21 cellular contexts compared by ENCODE assay signal in the genomic region with DNA sequence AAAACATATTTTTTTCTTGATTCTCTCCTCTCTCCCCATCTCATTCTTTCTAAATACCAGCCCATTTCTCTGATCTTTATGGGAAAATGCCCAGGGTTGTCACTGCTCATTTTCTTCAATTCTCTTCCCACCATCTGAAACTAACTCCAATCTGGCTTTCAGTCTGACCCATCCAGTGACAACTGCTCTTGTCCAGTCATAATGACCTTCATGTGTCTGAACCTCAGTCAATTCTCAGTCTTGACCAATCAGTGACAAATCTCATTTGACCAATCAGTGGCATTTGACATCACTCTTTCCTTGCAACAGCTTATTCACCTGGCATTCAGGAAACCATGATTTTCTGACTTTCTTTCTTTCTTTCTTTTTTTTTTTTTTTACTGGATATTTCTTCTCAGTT. TPM values are rescaled to one million over a fixed set of nuclear protein-coding genes. Genes with fewer than 3 reads are reported as not detected.
DNase-seq lines count a peak whose midpoint lies in the region; ATAC-seq and TF ChIP-seq lines count a peak whose summit lies in the region.
"Had no signal": no experiment of that assay in that cellular context is flagged by ENCODE, and none has a peak within 500 bp of the region (broad histone marks: within the 10 kb centered on the region; RNA-seq: fewer than 3 reads in every experiment).

No MANE protein-coding gene starts in this region.

- no peak overlapping the region for H2BK5ac ChIP-seq in mesenchymal stem cell (ENCODE audit: low read depth, low read length, poor library complexity, severe bottlenecking)

- H3K4me3 ChIP-seq in mesenchymal stem cell (ENCODE audit: insufficient read depth in 1 of 2, low read depth in 1 of 2, low read length in 2 of 2) (no peak overlapping the region), Peyer's patch (no peak overlapping the region)
- H3K4me3 ChIP-seq: BLaER1 treated with 17β-estradiol and CSF1 and Interleukin-3, amounts not matched to agents 10 nM and 100 nM; MG63; SJCRH30 had no signal

- no peak for TF ChIP-seq POLR2A in Peyer's patch (IDR thresholded peaks at IDR 0.05)

- DNase-seq in EH (ENCODE audit: low read depth) (peak; percentile 27), M059J (ENCODE audit: low read depth) (peak; percentile 33), WTC11 (ENCODE audit: low spot score) (no peak), mesenchymal stem cell (no peak), Peyer's patch (no peak)
- DNase-seq in stimulated activated effector memory CD8-positive, alpha-beta T cell treated with anti-CD3 and anti-CD28 coated beads, Interleukin-12 subunit alpha, Interleukin-12 subunit beta, amount 100 ng/mL, for 72 hours (ENCODE audit: low spot score in 2 of 2): no peak
- DNase-seq in activated naive CD4-positive, alpha-beta T cell treated with anti-CD3 and anti-CD28 coated beads, Interleukin-2, amount 50 U/mL, for 16 hours: no peak
- DNase-seq: CD4-positive, alpha-beta T cell; EL; MG63; NCI-H1694; NCI-H2029 treated with DMSO at 0.1 percent for 48 hours; NCI-H2171; NCI-H226; NCI-H510A; NCI-H69; SJCRH30 had no signal

- H3K4me1 ChIP-seq in mesenchymal stem cell (ENCODE audit: control insufficient read depth, insufficient read depth, low read depth, low read length) (no peaks in the 10 kb centered on the region), Peyer's patch (no peaks in the 10 kb centered on the region)
- H3K4me1 ChIP-seq: SJCRH30 had no signal

- peaks cover 13% of the 10 kb centered on the region for H3K4me1 Mint-ChIP-seq in WTC11
- no peaks in the 10 kb centered on the region for H3K4me1 Mint-ChIP-seq in stimulated activated effector memory CD8-positive, alpha-beta T cell treated with anti-CD3 and anti-CD28 coated beads, Interleukin-12 subunit alpha, Interleukin-12 subunit beta, amount 100 ng/mL, for 72 hours

- no peaks in the 10 kb centered on the region for H3K9me3 ChIP-seq in mesenchymal stem cell (ENCODE audit: control insufficient read depth, low read length)
- no peaks in the 10 kb centered on the region for H3K9me3 ChIP-seq in Peyer's patch
- H3K9me3 ChIP-seq: BLaER1 treated with 17β-estradiol and CSF1 and Interleukin-3, amounts not matched to agents 10 nM and 100 nM; MG63; SJCRH30 had no signal

- H3K27ac Mint-ChIP-seq in WTC11: peak overlapping the region; percentile 3; the same call in 1 of the 2 replicates
- no peak overlapping the region for H3K27ac Mint-ChIP-seq in stimulated activated effector memory CD8-positive, alpha-beta T cell treated with anti-CD3 and anti-CD28 coated beads, Interleukin-12 subunit alpha, Interleukin-12 subunit beta, amount 100 ng/mL, for 72 hours
- H3K27ac Mint-ChIP-seq: CD4-positive, alpha-beta T cell had no signal

- H3K27ac ChIP-seq in mesenchymal stem cell (ENCODE audit: low read length, poor library complexity, severe bottlenecking) (no peak overlapping the region), Peyer's patch (no peak overlapping the region)
- H3K27ac ChIP-seq: BLaER1 treated with 17β-estradiol and CSF1 and Interleukin-3, amounts not matched to agents 10 nM and 100 nM; SJCRH30 had no signal

- H3K36me3 ChIP-seq in mesenchymal stem cell (ENCODE audit: control insufficient read depth in 1 of 2, insufficient read depth in 2 of 2, low read depth in 1 of 2, low read length in 2 of 2) (peaks cover 0 to under 1% of the 10 kb centered on the region in 2 experiments), Peyer's patch (no peaks in the 10 kb centered on the region)
- H3K36me3 ChIP-seq: BLaER1 treated with 17β-estradiol and CSF1 and Interleukin-3, amounts not matched to agents 10 nM and 100 nM; MG63; SJCRH30 had no signal

- CTCF ChIA-PET in WTC11 (lab: Charles Lee): no interaction called here

- H2BK15ac ChIP-seq in mesenchymal stem cell (ENCODE audit: low read depth, poor library complexity, severe bottlenecking): no peak overlapping the region

- H3K4me2 ChIP-seq in mesenchymal stem cell (ENCODE audit: low read length, poor library complexity, severe bottlenecking): no peak overlapping the region

- no peak overlapping the region for H2AK5ac ChIP-seq in mesenchymal stem cell (ENCODE audit: low read length, severe bottlenecking)

- H4K91ac ChIP-seq in mesenchymal stem cell (ENCODE audit: low read length): no peak overlapping the region

- no peak overlapping the region for H3K18ac ChIP-seq in mesenchymal stem cell (ENCODE audit: low read depth in 1 of 2, low read length in 2 of 2)

- ATAC-seq in WTC11: no peak
- ATAC-seq in stimulated activated effector memory CD8-positive, alpha-beta T cell treated with anti-CD3 and anti-CD28 coated beads, Interleukin-12 subunit alpha, Interleukin-12 subunit beta, amount 100 ng/mL, for 72 hours: no peak
- ATAC-seq: Right ventricle myocardium inferior, SK-N-SH treated with all-trans-retinoic acid at 6 μM for 48 hours had no signal

- H3K27me3 Mint-ChIP-seq in WTC11 (ENCODE audit: low read depth): no peaks in the 10 kb centered on the region

- H4K8ac ChIP-seq in mesenchymal stem cell (ENCODE audit: low read length): no peak overlapping the region

- H3K27me3 ChIP-seq in mesenchymal stem cell (ENCODE audit: control insufficient read depth in 1 of 2, insufficient read depth in 1 of 2, low read length in 2 of 2): no peaks in the 10 kb centered on the region
- no peaks in the 10 kb centered on the region for H3K27me3 ChIP-seq in Peyer's patch
- H3K27me3 ChIP-seq: BLaER1 treated with 17β-estradiol and CSF1 and Interleukin-3, amounts not matched to agents 10 nM and 100 nM; MG63; SJCRH30 had no signal

- H2AFZ ChIP-seq in mesenchymal stem cell (ENCODE audit: low read depth, low read length): no peak overlapping the region

- H3K36me3 Mint-ChIP-seq in WTC11: no peaks in the 10 kb centered on the region
- H3K36me3 Mint-ChIP-seq in stimulated activated effector memory CD8-positive, alpha-beta T cell treated with anti-CD3 and anti-CD28 coated beads, Interleukin-12 subunit alpha, Interleukin-12 subunit beta, amount 100 ng/mL, for 72 hours: no peaks in the 10 kb centered on the region

- H3K79me1 ChIP-seq in mesenchymal stem cell (replicated peaks; ENCODE audit: low read length, poor library complexity, severe bottlenecking): peaks cover 16% of the 10 kb centered on the region

- no peaks in the 10 kb centered on the region for H3K9me3 Mint-ChIP-seq in WTC11
- peaks cover 3% of the 10 kb centered on the region for H3K9me3 Mint-ChIP-seq in stimulated activated effector memory CD8-positive, alpha-beta T cell treated with anti-CD3 and anti-CD28 coated beads, Interleukin-12 subunit alpha, Interleukin-12 subunit beta, amount 100 ng/mL, for 72 hours
- H3K9me3 Mint-ChIP-seq: CD4-positive, alpha-beta T cell had no signal

- no peak overlapping the region for H2BK120ac ChIP-seq in mesenchymal stem cell (ENCODE audit: low read depth, low read length)

- no peak overlapping the region for H3K4me3 Mint-ChIP-seq in WTC11
- no peak overlapping the region for H3K4me3 Mint-ChIP-seq in stimulated activated effector memory CD8-positive, alpha-beta T cell treated with anti-CD3 and anti-CD28 coated beads, Interleukin-12 subunit alpha, Interleukin-12 subunit beta, amount 100 ng/mL, for 72 hours
- H3K4me3 Mint-ChIP-seq: CD4-positive, alpha-beta T cell had no signal

- no peak overlapping the region for H3K14ac ChIP-seq in mesenchymal stem cell (ENCODE audit: low read length in 2 of 2)

- H3K9ac ChIP-seq in mesenchymal stem cell (ENCODE audit: low read length): peak overlapping the region; percentile 72
- H3K9ac ChIP-seq: BLaER1 treated with 17β-estradiol and CSF1 and Interleukin-3, amounts not matched to agents 10 nM and 100 nM had no signal

- H3K23ac ChIP-seq in mesenchymal stem cell (ENCODE audit: low read length in 2 of 2): no peak overlapping the region

- POLR2A ChIA-PET in WTC11 (lab: Charles Lee): interaction anchor here (0.7 kb wide), 1 partner anchor 176 kb away, joined by 5 read pairs; no protein-coding TSS in a partner anchor

- TF ChIP-seq CTCF in WTC11 (IDR thresholded peaks at IDR 0.05) (no peak), Peyer's patch (IDR thresholded peaks at IDR 0.05) (no peak)

- H2BK12ac ChIP-seq in mesenchymal stem cell (ENCODE audit: low read length in 2 of 2): no peak overlapping the region

- no peak overlapping the region for H3K4ac ChIP-seq in mesenchymal stem cell (ENCODE audit: low read depth in 1 of 2, low read length in 2 of 2)

TF ChIP-seq in WTC11, 78 proteins besides CTCF, POLR2A, EP300 and RAD21 (continues in another document):
- TF ChIP-seq ZNF138 (CRISPR knock-in tag; conservative IDR thresholded peaks at IDR 0.05) (no peak), GRHL2 (CRISPR knock-in tag; IDR thresholded peaks at IDR 0.05; ENCODE audit: insufficient replicate concordance, severe bottlenecking) (no peak), GABPB1 (CRISPR knock-in tag; IDR thresholded peaks at IDR 0.05) (no peak), ZNF423 (CRISPR knock-in tag; IDR thresholded peaks at IDR 0.05) (no peak)
- TF ChIP-seq, protein P1, sequence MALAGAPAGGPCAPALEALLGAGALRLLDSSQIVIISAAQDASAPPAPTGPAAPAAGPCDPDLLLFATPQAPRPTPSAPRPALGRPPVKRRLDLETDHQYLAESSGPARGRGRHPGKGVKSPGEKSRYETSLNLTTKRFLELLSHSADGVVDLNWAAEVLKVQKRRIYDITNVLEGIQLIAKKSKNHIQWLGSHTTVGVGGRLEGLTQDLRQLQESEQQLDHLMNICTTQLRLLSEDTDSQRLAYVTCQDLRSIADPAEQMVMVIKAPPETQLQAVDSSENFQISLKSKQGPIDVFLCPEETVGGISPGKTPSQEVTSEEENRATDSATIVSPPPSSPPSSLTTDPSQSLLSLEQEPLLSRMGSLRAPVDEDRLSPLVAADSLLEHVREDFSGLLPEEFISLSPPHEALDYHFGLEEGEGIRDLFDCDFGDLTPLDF (CRISPR knock-in tag; IDR thresholded peaks at IDR 0.05): no peak

RNA-seq across cellular contexts. Expression of a gene that starts 15.1 kb away (rescaled TPM):
- total RNA-seq in M059J (2014; rRNA removed; shearing (Covaris generic)): 54.4 and 58.0 TPM in 2 replicates
- total RNA-seq in WTC11 (2021) (9.2 to 10.8 TPM (median 10.1 TPM) in 3 replicates), Peyer's patch (1 to 10 TPM in 1 of 4 donors, not detected in 3; 5.8 TPM)
- polyA plus RNA-seq in mesenchymal stem cell (2013, experiment 1 of 2): 2.2 TPM
- polyA plus RNA-seq in mesenchymal stem cell (2013, experiment 2 of 2): 2.2 TPM
- total RNA-seq: CD4-positive, alpha-beta T cell; HT-29; SJCRH30 had no signal

RNA-seq across cellular contexts. Expression of a gene that starts 51.5 kb away (rescaled TPM):
- 17.6 and 24.0 TPM in 2 replicates for total RNA-seq in M059J (2014; rRNA removed; shearing (Covaris generic))
- total RNA-seq in WTC11 (2021) (0.59 to 0.76 TPM (median 0.73 TPM) in 3 replicates), Peyer's patch (under 1 TPM in 1 of 4 donors, not detected in 3; 0.94 TPM)
- 14.6 TPM for polyA plus RNA-seq in mesenchymal stem cell (2013, experiment 1 of 2)
- 15.4 TPM for polyA plus RNA-seq in mesenchymal stem cell (2013, experiment 2 of 2)
- total RNA-seq: HT-29, SJCRH30 had no signal

Comparison
In these comparisons a context has a peak if more than half of its experiments do, and no peak if none do; other contexts are left out.
1. DNase-seq: peak in EH (single experiment) and M059J (single experiment); none in WTC11 (single experiment), mesenchymal stem cell (single experiment), Peyer's patch (0 of 3), stimulated activated effector memory CD8-positive, alpha-beta T cell treated with anti-CD3 and anti-CD28 coated beads, Interleukin-12 subunit alpha, Interleukin-12 subunit beta, amount 100 ng/mL, for 72 hours (0 of 2) and activated naive CD4-positive, alpha-beta T cell treated with anti-CD3 and anti-CD28 coated beads, Interleukin-2, amount 50 U/mL, for 16 hours (single experiment).